ENCODE assay signal across 8 cellular contexts in genomic region chr12:122021822-122022392, GRCh38. TPM values are rescaled to one million over a fixed set of nuclear protein-coding genes. Genes with fewer than 3 reads are reported as not detected.
A peak's percentile ranks its signal among the peaks of the same experiment; 100 is the strongest.
DNase-seq lines count a peak whose midpoint lies in the region; ATAC-seq and TF ChIP-seq lines count a peak whose summit lies in the region.

TSS of gene BCL7A (plus strand) at chr12:122021884. CDS start at chr12:122022092, 208 bp downstream.

- peak within 1 kb of the TSS; percentile 84 to 95 (median 89) for H3K4me3 Mint-ChIP-seq in CD4-positive, alpha-beta memory T cell
- peak within 1 kb of the TSS; percentile 73 for H3K4me3 Mint-ChIP-seq in activated T-helper 17 cell treated with anti-CD3 and anti-CD28 coated beads, Interleukin-2, amount 50 U/mL, for 72 hours
- peak within 1 kb of the TSS; percentile 93 for H3K4me3 Mint-ChIP-seq in natural killer cell

- TF ChIP-seq CTCF in OCI-LY7 (conservative IDR thresholded peaks at IDR 0.05; ENCODE audit: low read length) (no peak), natural killer cell (IDR thresholded peaks at IDR 0.05) (no peak)

- H3K4me1 Mint-ChIP-seq in CD4-positive, alpha-beta memory T cell = peaks cover 4 to 12% (median 5%) of the 10 kb centered on the region in 4 donors
- H3K4me1 Mint-ChIP-seq in activated T-helper 17 cell treated with anti-CD3 and anti-CD28 coated beads, Interleukin-2, amount 50 U/mL, for 72 hours = no peaks in the 10 kb centered on the region
- peaks cover 0 to 9% of the 10 kb centered on the region in 2 donors for H3K4me1 Mint-ChIP-seq in natural killer cell

- peaks cover 87% of the 10 kb centered on the region for H3K79me2 ChIP-seq in OCI-LY7 (ENCODE audit: insufficient read depth, low read depth, low read length)

- peak within 1 kb of the TSS in 3 of 5 donors; percentile 3 to 77 (median 53) for H3K9ac ChIP-seq in subcutaneous abdominal adipose tissue (ENCODE audit: low read length in 5 of 5)

- peak within 1 kb of the TSS; percentile 93 for H3K4me2 ChIP-seq in OCI-LY7 (ENCODE audit: low read length)

- peaks cover 0 to 10% (median 2%) of the 10 kb centered on the region in 8 donors for H3K9me3 Mint-ChIP-seq in CD4-positive, alpha-beta memory T cell
- no peaks in the 10 kb centered on the region for H3K9me3 Mint-ChIP-seq in activated T-helper 17 cell treated with anti-CD3 and anti-CD28 coated beads, Interleukin-2, amount 50 U/mL, for 72 hours
- no peaks in the 10 kb centered on the region for H3K9me3 Mint-ChIP-seq in natural killer cell

- H3K9me2 ChIP-seq in OCI-LY7 (ENCODE audit: insufficient read depth, low read length) = no peaks in the 10 kb centered on the region

- H3K4me1 ChIP-seq in CD4-positive, alpha-beta memory T cell (ENCODE audit: insufficient read depth, low read length) = peaks cover 14% of the 10 kb centered on the region
- H3K4me1 ChIP-seq in OCI-LY7 (ENCODE audit: insufficient read depth, low read length, poor library complexity, severe bottlenecking) (peaks cover 68% of the 10 kb centered on the region), subcutaneous abdominal adipose tissue (ENCODE audit: control insufficient read depth in 5 of 5, insufficient read depth in 5 of 5, low read length in 5 of 5) (peaks cover 2 to 28% (median 27%) of the 10 kb centered on the region in 5 donors)

- ATAC-seq in HG03521 (IDR thresholded peaks at IDR 0.05; ENCODE audit: unreplicated experiment) = peak; percentile 41
- peak; percentile 72 for ATAC-seq in activated T-helper 17 cell treated with anti-CD3 and anti-CD28 coated beads, Interleukin-2, amount 50 U/mL, for 72 hours (replicated peaks)
- peak; percentile 61 to 73 (median 63) for ATAC-seq in natural killer cell
- ATAC-seq in GM19452 (IDR thresholded peaks at IDR 0.05; ENCODE audit: unreplicated experiment) = no peak

- H3K36me3 Mint-ChIP-seq in CD4-positive, alpha-beta memory T cell = no peaks in the 10 kb centered on the region
- no peaks in the 10 kb centered on the region for H3K36me3 Mint-ChIP-seq in activated T-helper 17 cell treated with anti-CD3 and anti-CD28 coated beads, Interleukin-2, amount 50 U/mL, for 72 hours (ENCODE audit: low read depth)
- H3K36me3 Mint-ChIP-seq in natural killer cell = no peaks in the 10 kb centered on the region

- peak within 1 kb of the TSS in 1 of 2 donors; percentile 47 for H3K4me3 ChIP-seq in CD4-positive, alpha-beta memory T cell (ENCODE audit: low read length in 2 of 2)
- H3K4me3 ChIP-seq in OCI-LY7 (ENCODE audit: low read depth, low read length, poor library complexity, severe bottlenecking) (peak within 1 kb of the TSS; percentile 95), subcutaneous abdominal adipose tissue (ENCODE audit: low read depth in 1 of 5, low read length in 5 of 5) (peak within 1 kb of the TSS; percentile 46 to 78 (median 64))

- intact Hi-C loops in CD4-positive, alpha-beta memory T cell (cut with micrococcal nuclease) = loop anchor here (5.0 kb wide), 1 partner anchor 105 kb away; the partner anchor contains the start of gene CFAP251
- intact Hi-C loops in OCI-LY7 (cut with micrococcal nuclease; ENCODE audit: unreplicated experiment) = no loop called here
- intact Hi-C loops in natural killer cell (cut with micrococcal nuclease) = no loop called here

- CTCF ChIA-PET in CD4-positive, alpha-beta memory T cell (lab: Charles Lee; ENCODE audit: partially characterized antibody) = interaction anchor here (1.0 kb wide), 1 partner anchor 103 kb away, joined by 3 read pairs; the partner anchor contains the start of gene CFAP251
- CTCF ChIA-PET in OCI-LY7 (lab: Charles Lee; ENCODE audit: unreplicated experiment) = no interaction called here

- DNase-seq in CD4-positive, alpha-beta memory T cell = peak; percentile 56 to 66 (median 60)
- DNase-seq in OCI-LY7 (ENCODE audit: low spot score) = peak; percentile 83
- DNase-seq in fibroblast of the conjunctiva (ENCODE audit: low read depth) = peak; percentile 49
- no peak for DNase-seq in natural killer cell

- BruUV-seq in OCI-LY7 (replicated peaks; lab: Mats Ljungman, UMichigan) = no TSS peak

- no peak within 1 kb of the TSS for H2AFZ ChIP-seq in OCI-LY7 (ENCODE audit: low read length)

- no peaks in the 10 kb centered on the region for H3K9me3 ChIP-seq in CD4-positive, alpha-beta memory T cell (ENCODE audit: control insufficient read depth in 1 of 2, low read length in 2 of 2)
- H3K9me3 ChIP-seq in OCI-LY7 (ENCODE audit: low read length) (peaks cover 18% of the 10 kb centered on the region; the same call in 1 of the 2 replicates), subcutaneous abdominal adipose tissue (ENCODE audit: control insufficient read depth in 5 of 5, low read length in 5 of 5) (peaks cover 0 to 11% (median 4%) of the 10 kb centered on the region in 5 donors)

- POLR2A ChIA-PET in CD4-positive, alpha-beta memory T cell (lab: Charles Lee; ENCODE audit: partially characterized antibody) = interaction anchor here (0.6 to 1.4 kb wide), 4 partner anchors 15 to 347 kb away, joined by 3 to 12 read pairs (median 3); no protein-coding TSS in a partner anchor
- POLR2A ChIA-PET in OCI-LY7 (lab: Charles Lee) = interaction anchor here (0.7 to 7.6 kb wide), 3 partner anchors 13 to 67 kb away, joined by 6 to 332 read pairs (median 165); no protein-coding TSS in a partner anchor

- H3K36me3 ChIP-seq in CD4-positive, alpha-beta memory T cell (ENCODE audit: insufficient read depth, low read length) = no peaks in the 10 kb centered on the region
- H3K36me3 ChIP-seq in OCI-LY7 (ENCODE audit: insufficient read depth, low read length) = peaks cover 48% of the 10 kb centered on the region
- H3K36me3 ChIP-seq in subcutaneous abdominal adipose tissue (ENCODE audit: control insufficient read depth in 5 of 5, insufficient read depth in 5 of 5, low read length in 5 of 5) = no peaks in the 10 kb centered on the region

- peak within 1 kb of the TSS; percentile 57 to 97 (median 74) for H3K27ac Mint-ChIP-seq in CD4-positive, alpha-beta memory T cell
- H3K27ac Mint-ChIP-seq in activated T-helper 17 cell treated with anti-CD3 and anti-CD28 coated beads, Interleukin-2, amount 50 U/mL, for 72 hours = no peak within 1 kb of the TSS
- peak within 1 kb of the TSS in 1 of 2 donors; percentile 77 for H3K27ac Mint-ChIP-seq in natural killer cell

- no peaks in the 10 kb centered on the region for H3K27me3 ChIP-seq in CD4-positive, alpha-beta memory T cell (ENCODE audit: insufficient read depth, low read length)
- H3K27me3 ChIP-seq in subcutaneous abdominal adipose tissue (ENCODE audit: control insufficient read depth in 5 of 5, insufficient read depth in 4 of 5, low read length in 5 of 5) = no peaks in the 10 kb centered on the region

- H3K27ac ChIP-seq in CD4-positive, alpha-beta memory T cell (ENCODE audit: low read depth, low read length) = no peak within 1 kb of the TSS
- H3K27ac ChIP-seq in OCI-LY7 (ENCODE audit: low read depth, low read length, poor library complexity, severe bottlenecking) = peak within 1 kb of the TSS; percentile 94
- peak within 1 kb of the TSS; percentile 81 for H3K27ac ChIP-seq in subcutaneous abdominal adipose tissue (ENCODE audit: low read depth, low read length)

- no peaks in the 10 kb centered on the region for H4K20me1 ChIP-seq in OCI-LY7 (ENCODE audit: insufficient read depth, low read length)

- H3K27me3 Mint-ChIP-seq in CD4-positive, alpha-beta memory T cell = peaks cover 3 to 5% of the 10 kb centered on the region in 2 donors
- H3K27me3 Mint-ChIP-seq in activated T-helper 17 cell treated with anti-CD3 and anti-CD28 coated beads, Interleukin-2, amount 50 U/mL, for 72 hours = peaks cover 7% of the 10 kb centered on the region
- H3K27me3 Mint-ChIP-seq in natural killer cell (ENCODE audit: low read depth in 2 of 2) = peaks cover 22 to 29% of the 10 kb centered on the region in 2 donors

RNA-seq across cellular contexts. Expression of gene BCL7A, which starts in this region (rescaled TPM):
- 1 to 10 TPM; 3.0 to 3.7 TPM for total RNA-seq in CD4-positive, alpha-beta memory T cell
- 1 to 10 TPM; 1.5 to 2.5 TPM for polyA plus RNA-seq in CD4-positive, alpha-beta memory T cell
- total RNA-seq in OCI-LY7 (2014; rRNA removed; shearing (Covaris generic)) = 66.2 and 76.2 TPM in 2 replicates
- total RNA-seq in OCI-LY7 (2022) = 84.7 and 100 TPM in 2 replicates
- total RNA-seq in activated T-helper 17 cell treated with anti-CD3 and anti-CD28 coated beads, Interleukin-2, amount 50 U/mL, for 72 hours = 1 to 10 TPM in 1 of 2 donors, under 1 TPM in 1; 0.82 to 1.1 TPM
- total RNA-seq in natural killer cell = 1 to 10 TPM in 1 of 3 donors, under 1 TPM in 2; 0.85 to 1.1 (median 0.96) TPM

Comparison
In these comparisons a context has a peak if more than half of its experiments do, and no peak if none do; other contexts are left out.
1. RNA of gene BCL7A (total RNA-seq): 66.2 to 100 TPM in OCI-LY7; 3.0 to 3.7 TPM in CD4-positive, alpha-beta memory T cell, 0.82 to 1.1 TPM in activated T-helper 17 cell treated with anti-CD3 and anti-CD28 coated beads, Interleukin-2, amount 50 U/mL, for 72 hours and 0.85 to 1.1 TPM in natural killer cell; every median in the first group is over 10 times any median in the second.
2. Peak in every context shown above with its lines, with median percentiles within 50 percentile points of each other: H3K4me3 Mint-ChIP-seq.